29 cellular contexts compared by ENCODE assay signal in the genomic region with DNA sequence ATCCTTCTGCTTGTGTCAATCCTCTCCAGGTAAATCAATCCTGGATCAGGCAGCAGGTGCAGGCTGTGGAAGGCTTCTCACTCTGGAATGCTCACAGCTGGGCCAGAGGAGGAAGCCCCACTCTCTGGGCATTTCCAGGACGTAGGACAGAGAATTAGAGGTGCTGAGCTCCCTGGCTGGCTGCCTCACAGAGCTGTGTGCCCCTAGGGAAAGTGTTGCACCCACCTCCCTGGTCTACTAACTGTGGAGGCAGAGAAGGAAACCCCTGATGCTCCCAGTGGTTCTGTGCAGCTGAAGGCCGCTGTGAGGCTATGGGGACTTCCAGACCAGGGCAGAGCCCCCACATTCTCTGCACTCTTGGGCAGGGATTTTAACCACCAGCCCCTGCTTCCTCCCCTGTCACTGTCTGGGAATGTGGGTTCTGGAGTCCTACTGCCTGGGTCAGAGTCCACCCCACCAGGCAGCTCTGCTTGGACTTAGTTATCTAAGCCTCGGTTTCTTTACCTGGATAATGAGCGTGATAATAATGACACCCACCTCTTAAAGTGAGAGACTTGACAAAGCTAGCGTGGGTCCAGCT.
DNase-seq lines count a peak whose midpoint lies in the region; ATAC-seq lines count a peak whose summit lies in the region.
"Had no signal": no experiment of that assay in that cellular context is flagged by ENCODE, and none has a peak within 500 bp of the region (broad histone marks: within the 10 kb centered on the region; RNA-seq: fewer than 3 reads in every experiment).

No MANE protein-coding gene starts in this region.

- ATAC-seq in GM21737 (IDR thresholded peaks at IDR 0.05; ENCODE audit: unreplicated experiment) = no peak
- ATAC-seq: activated CD8-positive, alpha-beta memory T cell treated with anti-CD3 and anti-CD28 coated beads, Interleukin-2, amount 10 ng/mL, durations not matched to agents 7 days and 5 days; activated naive CD8-positive, alpha-beta T cell treated with anti-CD3 and anti-CD28 coated beads, Interleukin-2, amount 50 U/mL, for 24 hours; activated T-cell treated with anti-CD3 and anti-CD28 coated beads, Interleukin-2, amount 50 U/mL, for 4 hours; body of pancreas; PC-3; SK-N-SH treated with all-trans-retinoic acid at 6 μM for 48 hours; stimulated activated naive CD8-positive, alpha-beta T cell treated with anti-CD3 and anti-CD28 coated beads, Interleukin-15, Interleukin-2, amounts not matched to agents 100 U/mL and 50 U/mL, for 24 hours; T-helper 17 cell had no signal

- DNase-seq in Daoy (ENCODE audit: low read depth) (peak; percentile 35), RPMI7951 (ENCODE audit: low read depth) (peak; percentile 11), kidney glomerular epithelial cell (lab: John Stamatoyannopoulos, UW) (peak; percentile 5), renal cortical epithelial cell (ENCODE audit: low read depth) (peak; percentile 48), LoVo (ENCODE audit: low spot score) (no peak), DMS114 treated with DMSO at 0.1 percent for 48 hours (lab: John Stamatoyannopoulos, UW; ENCODE audit: unreplicated experiment) (no peak)
- DNase-seq: activated CD4-positive, alpha-beta T cell treated with anti-CD3 and anti-CD28 coated beads, Interleukin-2, amount 50 U/mL, for 4 hours; activated CD8-positive, alpha-beta memory T cell treated with anti-CD3 and anti-CD28 coated beads, Interleukin-2, amount 10 ng/mL, durations not matched to agents 7 days and 5 days; activated gamma-delta T cell; activated naive CD8-positive, alpha-beta T cell treated with anti-CD3 and anti-CD28 coated beads, Interleukin-2, amount 50 U/mL, for 24 hours; activated T-cell treated with anti-CD3 and anti-CD28 coated beads, Interleukin-2, amount 50 U/mL, for 4 hours; body of pancreas; C1 segment of cervical spinal cord; GDM1; GOT3; Karpas-422; naive B cell; NCI-H1436 treated with DMSO at 0.1 percent for 48 hours; NCI-H2081 treated with DMSO at 0.1 percent for 48 hours; NCI-H226; NCI-H69; PC-3; retina; Right ventricle myocardium superior; stimulated activated CD4-positive, alpha-beta T cell treated with anti-CD3 and anti-CD28 coated beads, Interleukin-1b, Interleukin-23, amount 100 ng/mL, for 48 hours; stimulated activated naive CD8-positive, alpha-beta T cell treated with anti-CD3 and anti-CD28 coated beads, Interleukin-15, Interleukin-2, amounts not matched to agents 100 U/mL and 50 U/mL, for 24 hours; T-helper 17 cell had no signal

Comparison
In these comparisons a context has a peak if more than half of its experiments do, and no peak if none do; other contexts are left out.
1. DNase-seq: peak in Daoy (single experiment), RPMI7951 (single experiment), kidney glomerular epithelial cell (single experiment) and renal cortical epithelial cell (single experiment); none in LoVo (single experiment) and DMS114 treated with DMSO at 0.1 percent for 48 hours (single experiment).